ENCODE assay signal across 19 cellular contexts in the genomic region with DNA sequence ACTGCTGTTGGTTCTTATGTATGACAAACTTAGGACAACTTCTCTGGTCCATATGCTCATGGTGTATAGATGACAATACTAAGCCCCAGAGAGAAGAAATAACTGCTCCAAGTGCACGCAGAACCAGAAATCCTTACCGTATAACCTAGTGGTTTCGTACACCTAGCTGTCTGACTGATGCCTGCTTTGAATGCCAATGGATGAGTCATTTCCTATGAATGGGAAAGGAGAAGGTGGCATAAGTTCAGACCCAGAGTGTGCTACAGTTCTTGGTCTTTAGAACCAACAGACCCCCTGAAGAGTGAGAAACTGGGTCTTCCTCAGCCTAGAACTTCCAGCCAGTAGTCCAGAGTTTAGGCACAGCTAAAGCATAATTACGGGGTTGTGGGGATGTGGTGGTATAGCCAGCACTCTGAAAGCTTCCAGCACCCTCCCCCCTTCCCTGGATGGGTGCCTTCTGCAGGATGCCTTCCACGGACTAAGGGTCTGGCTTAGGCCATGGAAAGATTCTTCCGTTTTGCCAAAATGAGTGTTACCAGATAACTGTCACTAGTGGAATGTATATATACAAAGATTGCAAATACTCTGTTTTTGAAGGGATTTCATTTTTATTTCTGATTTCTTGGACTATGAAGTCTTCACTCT.
A peak's percentile ranks its signal among the peaks of the same experiment; 100 is the strongest.
DNase-seq lines count a peak whose midpoint lies in the region; ATAC-seq and TF ChIP-seq lines count a peak whose summit lies in the region.
"Had no signal": no experiment of that assay in that cellular context is flagged by ENCODE, and none has a peak within 500 bp of the region (broad histone marks: within the 10 kb centered on the region; RNA-seq: fewer than 3 reads in every experiment).

No MANE protein-coding gene starts in this region.

- peak overlapping the region; percentile 7 to 40; a peak in 3 of 4 replicates for H3K4me3 ChIP-seq in HCT116 (replicated peaks in 1 of 2; ENCODE audit: low read depth in 1 of 2, low read length in 2 of 2)
- no peak overlapping the region for H3K4me3 ChIP-seq in fibroblast of pulmonary artery (replicated peaks; ENCODE audit: low read depth, low read length)
- H3K4me3 ChIP-seq in tibial artery = no peak overlapping the region
- H3K4me3 ChIP-seq: suprapubic skin had no signal

- H3K4me2 ChIP-seq in HCT116 (ENCODE audit: low read length) = peak overlapping the region; percentile 76
- H3K4me2 ChIP-seq: KMS-11 had no signal

- H3K9ac ChIP-seq in HCT116 (ENCODE audit: low read length) = no peak overlapping the region
- H3K9ac ChIP-seq: KMS-11 had no signal

- H3K27me3 ChIP-seq in HCT116 (ENCODE audit: insufficient read depth, low read length) = no peaks in the 10 kb centered on the region
- no peaks in the 10 kb centered on the region for H3K27me3 ChIP-seq in tibial artery
- H3K27me3 ChIP-seq: suprapubic skin had no signal

- H3K27ac ChIP-seq in HCT116 (ENCODE audit: low read depth, low read length) (0 out of 2 replicates have a peak overlapping the region, but pooled peaks have one; percentile 14), tibial artery (no peak overlapping the region)
- H3K27ac ChIP-seq: KMS-11, suprapubic skin had no signal

- CTCF ChIA-PET in HCT116 (lab: Charles Lee) = no interaction called here

- H3K79me2 ChIP-seq in HCT116 (ENCODE audit: insufficient read depth, low read length) = no peaks in the 10 kb centered on the region

- RAD21 ChIA-PET in HCT116 (lab: Charles Lee; ENCODE audit: low non-redundant PET in 1 of 2, low total read pairs in 2 of 2, uncharacterized antibody in 2 of 2, unreplicated experiment in 2 of 2) = no interaction called here

- H3K36me3 ChIP-seq in HCT116 (ENCODE audit: control insufficient read depth in 1 of 2, insufficient read depth in 2 of 2, low read length in 2 of 2) (no peaks in the 10 kb centered on the region), tibial artery (peaks cover 0 to 21% (median 5%) of the 10 kb centered on the region in 3 donors)
- H3K36me3 ChIP-seq: suprapubic skin had no signal

- H3K36me3 Mint-ChIP-seq in stimulated activated memory B cell treated with anti-CD40 and anti-IgM and Interleukin-4, amounts not matched to agents 10 μg/mL and 1 μg/mL and 100 μg/mL, for 72 hours = no peaks in the 10 kb centered on the region
- H3K36me3 Mint-ChIP-seq: naive thymus-derived CD4-positive, alpha-beta T cell had no signal

- TF ChIP-seq RAD21 in HCT116 (IDR thresholded peaks at IDR 0.05; ENCODE audit: low read depth) = no peak

- peak overlapping the region; percentile 6 for H2AFZ ChIP-seq in HCT116 (ENCODE audit: low read depth, low read length, poor library complexity, severe bottlenecking)

- no peak overlapping the region for H3K4me3 Mint-ChIP-seq in stimulated activated memory B cell treated with anti-CD40 and anti-IgM and Interleukin-4, amounts not matched to agents 10 μg/mL and 1 μg/mL and 100 μg/mL, for 72 hours
- H3K4me3 Mint-ChIP-seq: activated naive CD8-positive, alpha-beta T cell treated with anti-CD3 and anti-CD28 coated beads, Interleukin-2, amount 50 U/mL, for 24 hours; CD4-positive, alpha-beta T cell; naive thymus-derived CD4-positive, alpha-beta T cell had no signal

- intact Hi-C loops in HCT116 (cut with micrococcal nuclease) (no loop called here), tibial artery (cut with DNase I; ENCODE audit: low total_unique reads) (no loop called here)

- no peak for TF ChIP-seq POLR2A in HCT116 (IDR thresholded peaks at IDR 0.05; ENCODE audit: borderline replicate concordance, extremely low read depth, insufficient read depth, insufficient read length)

- no peak for TF ChIP-seq CTCF in HCT116 (IDR thresholded peaks at IDR 0.05 in 2 of 3, conservative IDR thresholded peaks at IDR 0.05 in 1 of 3; ENCODE audit: borderline replicate concordance in 1 of 3, insufficient read depth in 1 of 3, low read depth in 2 of 3, low read length in 2 of 3)
- no peak for TF ChIP-seq CTCF in fibroblast of pulmonary artery (IDR thresholded peaks at IDR 0.05; ENCODE audit: low read length, missing control alignments)
- no peak for TF ChIP-seq CTCF in tibial artery (IDR thresholded peaks at IDR 0.05)

- no peaks in the 10 kb centered on the region for H4K20me1 ChIP-seq in HCT116 (ENCODE audit: insufficient read depth)

- H3K4me1 Mint-ChIP-seq in stimulated activated memory B cell treated with anti-CD40 and anti-IgM and Interleukin-4, amounts not matched to agents 10 μg/mL and 1 μg/mL and 100 μg/mL, for 72 hours = no peaks in the 10 kb centered on the region
- H3K4me1 Mint-ChIP-seq: activated naive CD8-positive, alpha-beta T cell treated with anti-CD3 and anti-CD28 coated beads, Interleukin-2, amount 50 U/mL, for 24 hours had no signal

- H3K4me1 ChIP-seq in HCT116 (ENCODE audit: control insufficient read depth in 1 of 2, insufficient read depth in 2 of 2, low read length in 2 of 2) (peaks cover 13 to 23% of the 10 kb centered on the region in 2 experiments), tibial artery (peaks cover 0 to 15% (median 2%) of the 10 kb centered on the region in 4 donors)
- H3K4me1 ChIP-seq: suprapubic skin had no signal

- no TSS peak for BruUV-seq in HCT116 (replicated peaks; lab: Mats Ljungman, UMichigan)

- DNase-seq in HCT116 (ENCODE audit: low read depth, low spot score) (peak; percentile 27), RKO (ENCODE audit: low spot score) (peak; percentile 11), fibroblast of pulmonary artery (ENCODE audit: low read depth) (peak; percentile 29), tibial artery (no peak), GM19238 (ENCODE audit: insufficient read length, low spot score) (no peak)
- DNase-seq: activated CD4-positive, alpha-beta T cell treated with anti-CD3 and anti-CD28 coated beads for 1 hour; activated naive CD8-positive, alpha-beta T cell treated with anti-CD3 and anti-CD28 coated beads, Interleukin-2, amount 50 U/mL, for 24 hours; CD4-positive, alpha-beta T cell; cerebellar nuclear complex; left ventricle myocardium superior; naive thymus-derived CD4-positive, alpha-beta T cell; NCI-H1694 treated with DMSO at 0.1 percent for 48 hours; NCI-H524 treated with DMSO at 0.1 percent for 48 hours; RPMI8226; T-helper 2 cell had no signal

- peaks cover 9% of the 10 kb centered on the region for H3K27me3 Mint-ChIP-seq in stimulated activated memory B cell treated with anti-CD40 and anti-IgM and Interleukin-4, amounts not matched to agents 10 μg/mL and 1 μg/mL and 100 μg/mL, for 72 hours
- H3K27me3 Mint-ChIP-seq: activated naive CD8-positive, alpha-beta T cell treated with anti-CD3 and anti-CD28 coated beads, Interleukin-2, amount 50 U/mL, for 24 hours; CD4-positive, alpha-beta T cell had no signal

- no peak overlapping the region for H3K27ac Mint-ChIP-seq in stimulated activated memory B cell treated with anti-CD40 and anti-IgM and Interleukin-4, amounts not matched to agents 10 μg/mL and 1 μg/mL and 100 μg/mL, for 72 hours
- H3K27ac Mint-ChIP-seq: activated naive CD8-positive, alpha-beta T cell treated with anti-CD3 and anti-CD28 coated beads, Interleukin-2, amount 50 U/mL, for 24 hours; CD4-positive, alpha-beta T cell; naive thymus-derived CD4-positive, alpha-beta T cell had no signal

- POLR2A ChIA-PET in HCT116 (lab: Charles Lee) = no interaction called here

- H3K9me3 Mint-ChIP-seq in stimulated activated memory B cell treated with anti-CD40 and anti-IgM and Interleukin-4, amounts not matched to agents 10 μg/mL and 1 μg/mL and 100 μg/mL, for 72 hours = no peaks in the 10 kb centered on the region
- H3K9me3 Mint-ChIP-seq: activated naive CD8-positive, alpha-beta T cell treated with anti-CD3 and anti-CD28 coated beads, Interleukin-2, amount 50 U/mL, for 24 hours; CD4-positive, alpha-beta T cell had no signal

- no peaks in the 10 kb centered on the region for H3K9me2 ChIP-seq in HCT116 (ENCODE audit: insufficient read depth)

- H3K9me3 ChIP-seq in HCT116 (ENCODE audit: control insufficient read depth in 1 of 2, insufficient read depth in 1 of 2, low read depth in 1 of 2, low read length in 2 of 2) (no peaks in the 10 kb centered on the region), tibial artery (no peaks in the 10 kb centered on the region)
- H3K9me3 ChIP-seq: suprapubic skin had no signal

- ATAC-seq in HCT116 (peak; percentile 95), HG03460 (IDR thresholded peaks at IDR 0.05; ENCODE audit: unreplicated experiment) (no peak)
- ATAC-seq in stimulated activated memory B cell treated with anti-CD40 and anti-IgM and Interleukin-4, amounts not matched to agents 10 μg/mL and 1 μg/mL and 100 μg/mL, for 72 hours = peak; percentile 44
- ATAC-seq: activated naive CD8-positive, alpha-beta T cell treated with anti-CD3 and anti-CD28 coated beads, Interleukin-2, amount 50 U/mL, for 24 hours; left ventricle myocardium superior; naive thymus-derived CD4-positive, alpha-beta T cell had no signal

TF ChIP-seq in HCT116, 20 proteins besides CTCF, POLR2A, EP300 and RAD21 (continues in another document):
- TF ChIP-seq EZH2phosphoT487 (IDR thresholded peaks at IDR 0.05; ENCODE audit: borderline replicate concordance) (no peak), ATF3 (IDR thresholded peaks at IDR 0.05) (no peak), EZH2 (IDR thresholded peaks at IDR 0.05) (no peak), EGR1 (IDR thresholded peaks at IDR 0.05; ENCODE audit: low read depth) (no peak), CEBPB (IDR thresholded peaks at IDR 0.05; ENCODE audit: low read depth) (no peak), TCF7L2 (IDR thresholded peaks at IDR 0.05; ENCODE audit: borderline replicate concordance, extremely low read depth, insufficient read depth, insufficient read length) (no peak), SP1 (IDR thresholded peaks at IDR 0.05; ENCODE audit: low read depth) (peak; percentile 41), ZFX (IDR thresholded peaks at IDR 0.05) (no peak), FOSL1 (IDR thresholded peaks at IDR 0.05; ENCODE audit: low read depth) (peak; percentile 79)

Comparison
In these comparisons a context has a peak if more than half of its experiments do, and no peak if none do; other contexts are left out.
1. DNase-seq: peak in HCT116 (single experiment), RKO (single experiment) and fibroblast of pulmonary artery (single experiment); none in tibial artery (0 of 2) and GM19238 (single experiment).
2. H3K4me3 ChIP-seq: peak in HCT116 (2 of 2); none in fibroblast of pulmonary artery (single experiment) and tibial artery (0 of 2).